Comparison of ENCODE assay signal across 1 cellular context in the genomic region with DNA sequence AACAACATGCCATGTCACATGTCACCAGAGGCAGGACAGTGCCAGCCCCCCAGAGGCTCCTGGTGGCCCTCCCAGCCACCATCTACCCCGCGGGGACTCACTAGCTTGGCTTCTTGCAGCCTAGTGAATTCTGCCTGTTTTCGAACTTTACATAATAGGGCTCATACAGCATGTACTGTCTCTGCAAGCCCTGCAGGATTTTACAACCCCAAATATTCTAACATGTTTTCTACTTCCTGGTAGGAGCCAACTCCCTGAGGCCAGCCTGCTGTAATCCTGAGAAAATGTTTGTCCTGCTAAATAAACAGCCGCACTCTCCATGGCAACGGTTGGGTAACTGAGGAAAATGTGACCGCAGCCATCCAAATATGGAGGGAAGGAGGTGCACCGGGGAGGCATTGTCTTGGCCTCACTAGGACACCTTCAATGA.
A peak's percentile ranks its signal among the peaks of the same experiment; 100 is the strongest.
TF ChIP-seq lines count a peak whose summit lies in the region.

No MANE protein-coding gene starts in this region.

TF ChIP-seq in HepG2, 621 proteins besides CTCF, POLR2A, EP300 and RAD21 (continued from another document and continues in another):
- TF ChIP-seq, protein P1, sequence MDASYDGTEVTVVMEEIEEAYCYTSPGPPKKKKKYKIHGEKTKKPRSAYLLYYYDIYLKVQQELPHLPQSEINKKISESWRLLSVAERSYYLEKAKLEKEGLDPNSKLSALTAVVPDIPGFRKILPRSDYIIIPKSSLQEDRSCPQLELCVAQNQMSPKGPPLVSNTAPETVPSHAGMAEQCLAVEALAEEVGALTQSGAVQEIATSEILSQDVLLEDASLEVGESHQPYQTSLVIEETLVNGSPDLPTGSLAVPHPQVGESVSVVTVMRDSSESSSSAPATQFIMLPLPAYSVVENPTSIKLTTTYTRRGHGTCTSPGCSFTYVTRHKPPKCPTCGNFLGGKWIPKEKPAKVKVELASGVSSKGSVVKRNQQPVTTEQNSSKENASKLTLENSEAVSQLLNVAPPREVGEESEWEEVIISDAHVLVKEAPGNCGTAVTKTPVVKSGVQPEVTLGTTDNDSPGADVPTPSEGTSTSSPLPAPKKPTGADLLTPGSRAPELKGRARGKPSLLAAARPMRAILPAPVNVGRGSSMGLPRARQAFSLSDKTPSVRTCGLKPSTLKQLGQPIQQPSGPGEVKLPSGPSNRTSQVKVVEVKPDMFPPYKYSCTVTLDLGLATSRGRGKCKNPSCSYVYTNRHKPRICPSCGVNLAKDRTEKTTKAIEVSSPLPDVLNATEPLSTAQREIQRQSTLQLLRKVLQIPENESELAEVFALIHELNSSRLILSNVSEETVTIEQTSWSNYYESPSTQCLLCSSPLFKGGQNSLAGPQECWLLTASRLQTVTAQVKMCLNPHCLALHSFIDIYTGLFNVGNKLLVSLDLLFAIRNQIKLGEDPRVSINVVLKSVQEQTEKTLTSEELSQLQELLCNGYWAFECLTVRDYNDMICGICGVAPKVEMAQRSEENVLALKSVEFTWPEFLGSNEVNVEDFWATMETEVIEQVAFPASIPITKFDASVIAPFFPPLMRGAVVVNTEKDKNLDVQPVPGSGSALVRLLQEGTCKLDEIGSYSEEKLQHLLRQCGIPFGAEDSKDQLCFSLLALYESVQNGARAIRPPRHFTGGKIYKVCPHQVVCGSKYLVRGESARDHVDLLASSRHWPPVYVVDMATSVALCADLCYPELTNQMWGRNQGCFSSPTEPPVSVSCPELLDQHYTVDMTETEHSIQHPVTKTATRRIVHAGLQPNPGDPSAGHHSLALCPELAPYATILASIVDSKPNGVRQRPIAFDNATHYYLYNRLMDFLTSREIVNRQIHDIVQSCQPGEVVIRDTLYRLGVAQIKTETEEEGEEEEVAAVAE (CRISPR knock-in tag; IDR thresholded peaks at IDR 0.05; ENCODE audit: borderline replicate concordance) = no peak
- no peak for TF ChIP-seq HNRNPL (IDR thresholded peaks at IDR 0.05; ENCODE audit: low read depth, low read length)
- TF ChIP-seq ZFYVE20 (CRISPR knock-in tag; IDR thresholded peaks at IDR 0.05; ENCODE audit: borderline replicate concordance, low read depth) = no peak
- TF ChIP-seq ZNF546 (CRISPR knock-in tag; conservative IDR thresholded peaks at IDR 0.05) = no peak
- TF ChIP-seq ATRX (CRISPR knock-in tag; IDR thresholded peaks at IDR 0.05; ENCODE audit: borderline replicate concordance) = no peak
- TF ChIP-seq ZNF780A (CRISPR knock-in tag; IDR thresholded peaks at IDR 0.05) = no peak
- no peak for TF ChIP-seq MIER2 (CRISPR knock-in tag; IDR thresholded peaks at IDR 0.05)
- TF ChIP-seq, protein P2, sequence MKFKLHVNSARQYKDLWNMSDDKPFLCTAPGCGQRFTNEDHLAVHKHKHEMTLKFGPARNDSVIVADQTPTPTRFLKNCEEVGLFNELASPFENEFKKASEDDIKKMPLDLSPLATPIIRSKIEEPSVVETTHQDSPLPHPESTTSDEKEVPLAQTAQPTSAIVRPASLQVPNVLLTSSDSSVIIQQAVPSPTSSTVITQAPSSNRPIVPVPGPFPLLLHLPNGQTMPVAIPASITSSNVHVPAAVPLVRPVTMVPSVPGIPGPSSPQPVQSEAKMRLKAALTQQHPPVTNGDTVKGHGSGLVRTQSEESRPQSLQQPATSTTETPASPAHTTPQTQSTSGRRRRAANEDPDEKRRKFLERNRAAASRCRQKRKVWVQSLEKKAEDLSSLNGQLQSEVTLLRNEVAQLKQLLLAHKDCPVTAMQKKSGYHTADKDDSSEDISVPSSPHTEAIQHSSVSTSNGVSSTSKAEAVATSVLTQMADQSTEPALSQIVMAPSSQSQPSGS (CRISPR knock-in tag; IDR thresholded peaks at IDR 0.05) = 0 out of 2 replicates have a peak, but pooled peaks have one; percentile 23
- TF ChIP-seq, protein P3, sequence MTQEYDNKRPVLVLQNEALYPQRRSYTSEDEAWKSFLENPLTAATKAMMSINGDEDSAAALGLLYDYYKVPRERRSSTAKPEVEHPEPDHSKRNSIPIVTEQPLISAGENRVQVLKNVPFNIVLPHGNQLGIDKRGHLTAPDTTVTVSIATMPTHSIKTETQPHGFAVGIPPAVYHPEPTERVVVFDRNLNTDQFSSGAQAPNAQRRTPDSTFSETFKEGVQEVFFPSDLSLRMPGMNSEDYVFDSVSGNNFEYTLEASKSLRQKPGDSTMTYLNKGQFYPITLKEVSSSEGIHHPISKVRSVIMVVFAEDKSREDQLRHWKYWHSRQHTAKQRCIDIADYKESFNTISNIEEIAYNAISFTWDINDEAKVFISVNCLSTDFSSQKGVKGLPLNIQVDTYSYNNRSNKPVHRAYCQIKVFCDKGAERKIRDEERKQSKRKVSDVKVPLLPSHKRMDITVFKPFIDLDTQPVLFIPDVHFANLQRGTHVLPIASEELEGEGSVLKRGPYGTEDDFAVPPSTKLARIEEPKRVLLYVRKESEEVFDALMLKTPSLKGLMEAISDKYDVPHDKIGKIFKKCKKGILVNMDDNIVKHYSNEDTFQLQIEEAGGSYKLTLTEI (CRISPR knock-in tag; conservative IDR thresholded peaks at IDR 0.05) = no peak
- TF ChIP-seq RBAK (CRISPR knock-in tag; IDR thresholded peaks at IDR 0.05) = no peak
- TF ChIP-seq, protein P4, sequence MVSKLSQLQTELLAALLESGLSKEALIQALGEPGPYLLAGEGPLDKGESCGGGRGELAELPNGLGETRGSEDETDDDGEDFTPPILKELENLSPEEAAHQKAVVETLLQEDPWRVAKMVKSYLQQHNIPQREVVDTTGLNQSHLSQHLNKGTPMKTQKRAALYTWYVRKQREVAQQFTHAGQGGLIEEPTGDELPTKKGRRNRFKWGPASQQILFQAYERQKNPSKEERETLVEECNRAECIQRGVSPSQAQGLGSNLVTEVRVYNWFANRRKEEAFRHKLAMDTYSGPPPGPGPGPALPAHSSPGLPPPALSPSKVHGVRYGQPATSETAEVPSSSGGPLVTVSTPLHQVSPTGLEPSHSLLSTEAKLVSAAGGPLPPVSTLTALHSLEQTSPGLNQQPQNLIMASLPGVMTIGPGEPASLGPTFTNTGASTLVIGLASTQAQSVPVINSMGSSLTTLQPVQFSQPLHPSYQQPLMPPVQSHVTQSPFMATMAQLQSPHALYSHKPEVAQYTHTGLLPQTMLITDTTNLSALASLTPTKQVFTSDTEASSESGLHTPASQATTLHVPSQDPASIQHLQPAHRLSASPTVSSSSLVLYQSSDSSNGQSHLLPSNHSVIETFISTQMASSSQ (IDR thresholded peaks at IDR 0.05; ENCODE audit: low read depth) = peak; percentile 14; the same call in 1 of the 2 replicates
- TF ChIP-seq, protein P4 (CRISPR knock-in tag; IDR thresholded peaks at IDR 0.05; ENCODE audit: borderline replicate concordance) = no peak; the same call in 1 of the 2 replicates
- 0 out of 2 replicates have a peak, but pooled peaks have one; percentile 24 for TF ChIP-seq DPF2 (CRISPR knock-in tag; IDR thresholded peaks at IDR 0.05; ENCODE audit: borderline replicate concordance, low read depth)
- TF ChIP-seq ZNF567 (CRISPR knock-in tag; IDR thresholded peaks at IDR 0.05; ENCODE audit: borderline replicate concordance) = no peak
- peak; percentile 30; the same call in 1 of the 2 replicates for TF ChIP-seq TCF7 (IDR thresholded peaks at IDR 0.05; ENCODE audit: low read depth)
- TF ChIP-seq ZNF235 (CRISPR knock-in tag; IDR thresholded peaks at IDR 0.05; ENCODE audit: borderline replicate concordance) = no peak; the same call in 1 of the 2 replicates
- TF ChIP-seq MATR3 (CRISPR knock-in tag; IDR thresholded peaks at IDR 0.05) = no peak
- TF ChIP-seq ZNF335 (CRISPR knock-in tag; IDR thresholded peaks at IDR 0.05) = peak; percentile 30; the same call in 1 of the 2 replicates
- TF ChIP-seq JUND (CRISPR knock-in tag; IDR thresholded peaks at IDR 0.05) = no peak
- no peak for TF ChIP-seq GLI4 (CRISPR knock-in tag; IDR thresholded peaks at IDR 0.05; ENCODE audit: borderline replicate concordance)
- TF ChIP-seq, protein P5, sequence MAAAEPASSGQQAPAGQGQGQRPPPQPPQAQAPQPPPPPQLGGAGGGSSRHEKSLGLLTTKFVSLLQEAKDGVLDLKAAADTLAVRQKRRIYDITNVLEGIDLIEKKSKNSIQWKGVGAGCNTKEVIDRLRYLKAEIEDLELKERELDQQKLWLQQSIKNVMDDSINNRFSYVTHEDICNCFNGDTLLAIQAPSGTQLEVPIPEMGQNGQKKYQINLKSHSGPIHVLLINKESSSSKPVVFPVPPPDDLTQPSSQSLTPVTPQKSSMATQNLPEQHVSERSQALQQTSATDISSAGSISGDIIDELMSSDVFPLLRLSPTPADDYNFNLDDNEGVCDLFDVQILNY (CRISPR knock-in tag; conservative IDR thresholded peaks at IDR 0.05) = no peak
- TF ChIP-seq SIX4 (CRISPR knock-in tag; IDR thresholded peaks at IDR 0.05) = peak; percentile 48; the same call in 1 of the 2 replicates
- TF ChIP-seq YY1 (IDR thresholded peaks at IDR 0.05; ENCODE audit: insufficient read depth, insufficient replicate concordance, low read depth, low read length) = peak; percentile 27
- TF ChIP-seq, protein P6, sequence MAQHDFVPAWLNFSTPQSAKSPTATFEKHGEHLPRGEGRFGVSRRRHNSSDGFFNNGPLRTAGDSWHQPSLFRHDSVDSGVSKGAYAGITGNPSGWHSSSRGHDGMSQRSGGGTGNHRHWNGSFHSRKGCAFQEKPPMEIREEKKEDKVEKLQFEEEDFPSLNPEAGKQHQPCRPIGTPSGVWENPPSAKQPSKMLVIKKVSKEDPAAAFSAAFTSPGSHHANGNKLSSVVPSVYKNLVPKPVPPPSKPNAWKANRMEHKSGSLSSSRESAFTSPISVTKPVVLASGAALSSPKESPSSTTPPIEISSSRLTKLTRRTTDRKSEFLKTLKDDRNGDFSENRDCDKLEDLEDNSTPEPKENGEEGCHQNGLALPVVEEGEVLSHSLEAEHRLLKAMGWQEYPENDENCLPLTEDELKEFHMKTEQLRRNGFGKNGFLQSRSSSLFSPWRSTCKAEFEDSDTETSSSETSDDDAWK (CRISPR knock-in tag; IDR thresholded peaks at IDR 0.05) = no peak
- TF ChIP-seq RFX3 (CRISPR knock-in tag; IDR thresholded peaks at IDR 0.05) = peak; percentile 96
- no peak for TF ChIP-seq ZNF749 (CRISPR knock-in tag; IDR thresholded peaks at IDR 0.05; ENCODE audit: borderline replicate concordance)
- TF ChIP-seq GPN1 (CRISPR knock-in tag; IDR thresholded peaks at IDR 0.05; ENCODE audit: borderline replicate concordance) = no peak
- TF ChIP-seq, protein P7, sequence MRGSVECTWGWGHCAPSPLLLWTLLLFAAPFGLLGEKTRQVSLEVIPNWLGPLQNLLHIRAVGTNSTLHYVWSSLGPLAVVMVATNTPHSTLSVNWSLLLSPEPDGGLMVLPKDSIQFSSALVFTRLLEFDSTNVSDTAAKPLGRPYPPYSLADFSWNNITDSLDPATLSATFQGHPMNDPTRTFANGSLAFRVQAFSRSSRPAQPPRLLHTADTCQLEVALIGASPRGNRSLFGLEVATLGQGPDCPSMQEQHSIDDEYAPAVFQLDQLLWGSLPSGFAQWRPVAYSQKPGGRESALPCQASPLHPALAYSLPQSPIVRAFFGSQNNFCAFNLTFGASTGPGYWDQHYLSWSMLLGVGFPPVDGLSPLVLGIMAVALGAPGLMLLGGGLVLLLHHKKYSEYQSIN (CRISPR knock-in tag; IDR thresholded peaks at IDR 0.05; ENCODE audit: borderline replicate concordance) = no peak
- TF ChIP-seq NFATC3 (CRISPR knock-in tag; IDR thresholded peaks at IDR 0.05) = peak; percentile 55; the same call in 1 of the 2 replicates
- TF ChIP-seq IRX3 (CRISPR knock-in tag; IDR thresholded peaks at IDR 0.05; ENCODE audit: borderline replicate concordance, low read depth) = no peak
- peak; percentile 79; the same call in 1 of the 2 replicates for TF ChIP-seq FOXO1 (CRISPR knock-in tag; IDR thresholded peaks at IDR 0.05)
- TF ChIP-seq, protein P8, sequence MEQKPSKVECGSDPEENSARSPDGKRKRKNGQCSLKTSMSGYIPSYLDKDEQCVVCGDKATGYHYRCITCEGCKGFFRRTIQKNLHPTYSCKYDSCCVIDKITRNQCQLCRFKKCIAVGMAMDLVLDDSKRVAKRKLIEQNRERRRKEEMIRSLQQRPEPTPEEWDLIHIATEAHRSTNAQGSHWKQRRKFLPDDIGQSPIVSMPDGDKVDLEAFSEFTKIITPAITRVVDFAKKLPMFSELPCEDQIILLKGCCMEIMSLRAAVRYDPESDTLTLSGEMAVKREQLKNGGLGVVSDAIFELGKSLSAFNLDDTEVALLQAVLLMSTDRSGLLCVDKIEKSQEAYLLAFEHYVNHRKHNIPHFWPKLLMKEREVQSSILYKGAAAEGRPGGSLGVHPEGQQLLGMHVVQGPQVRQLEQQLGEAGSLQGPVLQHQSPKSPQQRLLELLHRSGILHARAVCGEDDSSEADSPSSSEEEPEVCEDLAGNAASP (CRISPR knock-in tag; IDR thresholded peaks at IDR 0.05; ENCODE audit: borderline replicate concordance) = peak; percentile 70
- TF ChIP-seq ZNF343 (CRISPR knock-in tag; IDR thresholded peaks at IDR 0.05) = no peak
- no peak for TF ChIP-seq ZNF660 (CRISPR knock-in tag; IDR thresholded peaks at IDR 0.05; ENCODE audit: borderline replicate concordance, low read depth)
- no peak for TF ChIP-seq ZNF589 (CRISPR knock-in tag; conservative IDR thresholded peaks at IDR 0.05)
- TF ChIP-seq SRF (IDR thresholded peaks at IDR 0.05; ENCODE audit: low read depth, low read length) = peak; percentile 95
- TF ChIP-seq SALL1 (CRISPR knock-in tag; IDR thresholded peaks at IDR 0.05) = peak; percentile 85
- TF ChIP-seq ZZZ3 (CRISPR knock-in tag; IDR thresholded peaks at IDR 0.05; ENCODE audit: borderline replicate concordance) = no peak
- no peak for TF ChIP-seq RARG (CRISPR knock-in tag; IDR thresholded peaks at IDR 0.05; ENCODE audit: low read depth)
- no peak for TF ChIP-seq CAMTA2 (CRISPR knock-in tag; IDR thresholded peaks at IDR 0.05; ENCODE audit: borderline replicate concordance)
- TF ChIP-seq EZH2 (conservative IDR thresholded peaks at IDR 0.05; ENCODE audit: low read depth, low read length) = no peak
- TF ChIP-seq ELF1 (CRISPR knock-in tag; IDR thresholded peaks at IDR 0.05) = peak; percentile 94
- TF ChIP-seq, protein P9, sequence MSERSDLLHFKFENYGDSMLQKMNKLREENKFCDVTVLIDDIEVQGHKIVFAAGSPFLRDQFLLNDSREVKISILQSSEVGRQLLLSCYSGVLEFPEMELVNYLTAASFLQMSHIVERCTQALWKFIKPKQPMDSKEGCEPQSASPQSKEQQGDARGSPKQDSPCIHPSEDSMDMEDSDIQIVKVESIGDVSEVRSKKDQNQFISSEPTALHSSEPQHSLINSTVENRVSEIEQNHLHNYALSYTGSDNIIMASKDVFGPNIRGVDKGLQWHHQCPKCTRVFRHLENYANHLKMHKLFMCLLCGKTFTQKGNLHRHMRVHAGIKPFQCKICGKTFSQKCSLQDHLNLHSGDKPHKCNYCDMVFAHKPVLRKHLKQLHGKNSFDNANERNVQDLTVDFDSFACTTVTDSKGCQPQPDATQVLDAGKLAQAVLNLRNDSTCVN (CRISPR knock-in tag; IDR thresholded peaks at IDR 0.05; ENCODE audit: borderline replicate concordance) = 0 out of 2 replicates have a peak, but pooled peaks have one; percentile 8
- TF ChIP-seq ZNF562 (CRISPR knock-in tag; IDR thresholded peaks at IDR 0.05; ENCODE audit: borderline replicate concordance) = no peak
- no peak for TF ChIP-seq ZIK1 (CRISPR knock-in tag; IDR thresholded peaks at IDR 0.05; ENCODE audit: borderline replicate concordance, low read depth)
